Comparison of ENCODE assay signal across 15 cellular contexts in the genomic region with DNA sequence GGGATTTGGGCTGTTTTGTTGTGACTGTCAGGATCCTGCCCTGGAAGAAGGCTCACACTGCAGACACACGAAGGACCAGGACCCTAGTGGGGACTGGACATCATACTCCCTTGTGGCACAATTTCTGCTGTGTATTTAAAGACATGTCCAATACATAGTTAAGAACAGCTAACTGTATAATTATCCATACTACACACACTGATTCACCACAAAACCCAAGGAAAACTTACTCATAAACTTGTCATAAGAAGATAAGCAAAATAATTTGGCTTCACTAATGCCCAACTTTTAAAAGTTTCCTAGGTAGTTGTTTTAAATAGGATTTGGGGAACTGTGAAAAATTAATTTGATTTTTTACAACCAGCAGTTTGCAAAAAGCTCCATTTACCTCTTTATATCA. TPM values are rescaled to one million over a fixed set of nuclear protein-coding genes. Genes with fewer than 3 reads are reported as not detected.
A peak's percentile ranks its signal among the peaks of the same experiment; 100 is the strongest.
DNase-seq lines count a peak whose midpoint lies in the region; ATAC-seq, FAIRE-seq and TF ChIP-seq lines count a peak whose summit lies in the region.
"Had no signal": no experiment of that assay in that cellular context is flagged by ENCODE, and none has a peak within 500 bp of the region (broad histone marks: within the 10 kb centered on the region; RNA-seq: fewer than 3 reads in every experiment).

No MANE protein-coding gene starts in this region.

- H3K4me1 Mint-ChIP-seq in activated naive CD8-positive, alpha-beta T cell treated with anti-CD3 and anti-CD28 coated beads, Interleukin-2, amount 50 U/mL, for 24 hours: peaks cover 24% of the 10 kb centered on the region

- H3K4me1 ChIP-seq in HEK293 (ENCODE audit: control insufficient read depth, insufficient read depth, low read length) (peaks cover 9% of the 10 kb centered on the region), HepG2 (ENCODE audit: insufficient read depth, low read length) (peaks cover 78% of the 10 kb centered on the region), stomach smooth muscle (ENCODE audit: control insufficient read depth, insufficient read depth, low read length) (peaks cover 66% of the 10 kb centered on the region)

- CTCF ChIA-PET in HEK293 (lab: Yijun Ruan, JAX) (interaction anchor here (1.2 kb wide), 1 partner anchor 165 kb away, joined by 3 read pairs; no protein-coding TSS in a partner anchor), HepG2 (lab: Yijun Ruan, JAX; ENCODE audit: low intra/inter-chr PET ratio, low total read pairs) (no interaction called here)

- no peaks in the 10 kb centered on the region for H3K9me3 Mint-ChIP-seq in activated naive CD8-positive, alpha-beta T cell treated with anti-CD3 and anti-CD28 coated beads, Interleukin-2, amount 50 U/mL, for 24 hours
- H3K9me3 Mint-ChIP-seq: activated naive CD4-positive, alpha-beta T cell treated with anti-CD3 and anti-CD28 coated beads for 36 hours; CD8-positive, alpha-beta T cell had no signal

- H3K27ac ChIP-seq in HEK293 (ENCODE audit: extremely low read depth, low read depth, low read length) (peak overlapping the region; percentile 69; the same call in 1 of the 2 replicates), brain microvascular endothelial cell (peak overlapping the region; percentile 90), HepG2 (ENCODE audit: extremely low read length, insufficient read depth, low read length) (peak overlapping the region; percentile 78), stomach smooth muscle (ENCODE audit: low read length) (peak overlapping the region; percentile 56)

- H3K36me3 Mint-ChIP-seq in activated naive CD8-positive, alpha-beta T cell treated with anti-CD3 and anti-CD28 coated beads, Interleukin-2, amount 50 U/mL, for 24 hours (ENCODE audit: low read depth): no peaks in the 10 kb centered on the region
- H3K36me3 Mint-ChIP-seq: CD8-positive, alpha-beta T cell had no signal

- no peak for DNase-seq in brain microvascular endothelial cell
- DNase-seq in HepG2 (ENCODE audit: low spot score): no peak
- DNase-seq in activated gamma-delta T cell (lab: John Stamatoyannopoulos, UW): no peak
- DNase-seq in activated naive CD8-positive, alpha-beta T cell treated with anti-CD3 and anti-CD28 coated beads, Interleukin-2, amount 50 U/mL, for 24 hours: no peak
- DNase-seq: activated naive CD4-positive, alpha-beta T cell treated with anti-CD3 and anti-CD28 coated beads for 36 hours; CD8-positive, alpha-beta T cell; NCI-H1417; NCI-H510A had no signal

- H3K27ac Mint-ChIP-seq in activated naive CD8-positive, alpha-beta T cell treated with anti-CD3 and anti-CD28 coated beads, Interleukin-2, amount 50 U/mL, for 24 hours: no peak overlapping the region
- H3K27ac Mint-ChIP-seq: activated naive CD4-positive, alpha-beta T cell treated with anti-CD3 and anti-CD28 coated beads for 36 hours; CD8-positive, alpha-beta T cell had no signal

- H4K20me1 ChIP-seq in HepG2 (ENCODE audit: insufficient read depth, low read length): peaks cover 3% of the 10 kb centered on the region; the same call in 1 of the 2 replicates

- intact Hi-C loops in HepG2 (cut with micrococcal nuclease; ENCODE audit: unreplicated experiment): no loop called here

- H3K27me3 Mint-ChIP-seq in activated naive CD8-positive, alpha-beta T cell treated with anti-CD3 and anti-CD28 coated beads, Interleukin-2, amount 50 U/mL, for 24 hours: no peaks in the 10 kb centered on the region

- TF ChIP-seq EP300 in HepG2 (IDR thresholded peaks at IDR 0.05; ENCODE audit: low read depth in 2 of 2, low read length in 2 of 2) (no peak), HepG2 (CRISPR knock-in tag; IDR thresholded peaks at IDR 0.05; ENCODE audit: borderline replicate concordance) (no peak)

- BruUV-seq in HepG2 (replicated peaks; lab: Mats Ljungman, UMichigan): no TSS peak

- H3K9ac ChIP-seq in HepG2 (ENCODE audit: insufficient read depth, low read depth, low read length) (peak overlapping the region; percentile 50), stomach smooth muscle (ENCODE audit: low read length in 2 of 2) (no peak overlapping the region)

- WGBS in HepG2 (ENCODE audit: low lambda C conversion rate): 50% methylated on average over 1 of the region's 1 CpG

- peaks cover 60% of the 10 kb centered on the region for H3K79me2 ChIP-seq in HepG2 (ENCODE audit: insufficient read depth, low read length)

- H3K36me3 ChIP-seq in HEK293 (ENCODE audit: control insufficient read depth in 2 of 2, insufficient read depth in 1 of 2, low read length in 2 of 2): no peaks in the 10 kb centered on the region
- H3K36me3 ChIP-seq in brain microvascular endothelial cell (replicated peaks): no peaks in the 10 kb centered on the region
- peaks cover 3 to 4% of the 10 kb centered on the region in 2 experiments; a peak in 3 of 5 replicates for H3K36me3 ChIP-seq in HepG2 (replicated peaks in 1 of 2; ENCODE audit: control insufficient read depth in 1 of 2, insufficient read depth in 2 of 2, low read length in 2 of 2)
- no peaks in the 10 kb centered on the region for H3K36me3 ChIP-seq in stomach smooth muscle (ENCODE audit: control insufficient read depth in 2 of 2, insufficient read depth in 2 of 2, low read length in 2 of 2)

- no peak; the same call in 2 of the 3 replicates for ATAC-seq in HepG2
- ATAC-seq in GM18907 (IDR thresholded peaks at IDR 0.05; ENCODE audit: unreplicated experiment): no peak
- no peak for ATAC-seq in GM19463 (IDR thresholded peaks at IDR 0.05; ENCODE audit: unreplicated experiment)
- ATAC-seq in activated naive CD8-positive, alpha-beta T cell treated with anti-CD3 and anti-CD28 coated beads, Interleukin-2, amount 50 U/mL, for 24 hours: no peak
- ATAC-seq: CD8-positive, alpha-beta T cell; esophagus mucosa had no signal

- TF ChIP-seq CTCF in HEK293 (tag by site-specific recombination; IDR thresholded peaks at IDR 0.05): no peak
- TF ChIP-seq CTCF in brain microvascular endothelial cell (IDR thresholded peaks at IDR 0.05; ENCODE audit: low read depth, low read length, missing control alignments): no peak
- TF ChIP-seq CTCF in HepG2 (CRISPR knock-in tag; IDR thresholded peaks at IDR 0.05): no peak

- POLR2A ChIA-PET in HEK293 (lab: Yijun Ruan, JAX) (no interaction called here), HepG2 (lab: Yijun Ruan, JAX) (interaction anchor here (0.9 to 1.2 kb wide), 4 partner anchors 11 to 87 kb away, joined by 3 to 6 read pairs (median 4); a partner anchor contains a TSS)

- H3K4me2 ChIP-seq in HepG2 (ENCODE audit: low read depth, low read length): peak overlapping the region; percentile 65

- no peak for FAIRE-seq in HepG2 (lab: Jason Lieb, UNC)
- FAIRE-seq: GM18507, H54 had no signal

- TF ChIP-seq RAD21 in HepG2 (CRISPR knock-in tag; IDR thresholded peaks at IDR 0.05): no peak

- no peak overlapping the region for H3K4me3 Mint-ChIP-seq in activated naive CD8-positive, alpha-beta T cell treated with anti-CD3 and anti-CD28 coated beads, Interleukin-2, amount 50 U/mL, for 24 hours
- H3K4me3 Mint-ChIP-seq: activated naive CD4-positive, alpha-beta T cell treated with anti-CD3 and anti-CD28 coated beads for 36 hours; CD8-positive, alpha-beta T cell had no signal

- H3K4me3 ChIP-seq in HEK293 (ENCODE audit: low read depth, low read length) (no peak overlapping the region), brain microvascular endothelial cell (ENCODE audit: low read depth, low read length) (no peak overlapping the region), HepG2 (replicated peaks in 1 of 3; ENCODE audit: insufficient read depth in 1 of 3, low read depth in 2 of 3, low read length in 3 of 3) (peak overlapping the region in 1 of 3 experiments; percentile 36; a peak in 1 of 6 replicates), stomach smooth muscle (ENCODE audit: low read length in 2 of 2) (no peak overlapping the region)

- no peaks in the 10 kb centered on the region for H3K27me3 ChIP-seq in brain microvascular endothelial cell (replicated peaks)
- no peaks in the 10 kb centered on the region for H3K27me3 ChIP-seq in HepG2 (ENCODE audit: control insufficient read depth in 1 of 2, insufficient read depth in 2 of 2, low read length in 2 of 2)
- H3K27me3 ChIP-seq in stomach smooth muscle (ENCODE audit: control insufficient read depth in 1 of 2, insufficient read depth in 2 of 2, low read length in 2 of 2): no peaks in the 10 kb centered on the region

- H3K9me3 ChIP-seq in HEK293 (ENCODE audit: control insufficient read depth, insufficient read depth, low read depth, low read length): no peaks in the 10 kb centered on the region
- no peaks in the 10 kb centered on the region for H3K9me3 ChIP-seq in HepG2 (ENCODE audit: low read length)
- no peaks in the 10 kb centered on the region for H3K9me3 ChIP-seq in stomach smooth muscle (ENCODE audit: control insufficient read depth in 2 of 2, low read length in 2 of 2)

- no peak for TF ChIP-seq POLR2A in HepG2 (IDR thresholded peaks at IDR 0.05; ENCODE audit: insufficient read depth in 1 of 2, low read depth in 2 of 2, low read length in 2 of 2)

- in situ Hi-C loops in brain microvascular endothelial cell (cut with HindIII; ENCODE audit: low pct_ligation_motif_present, low sequenced_read_pairs): no loop called here
- in situ Hi-C loops in HepG2 (cut with HindIII; ENCODE audit: extremely low pct_ligation_motif_present, low pct_unique_long_range_greater_than_20kb): no loop called here

- no peak overlapping the region for H2AFZ ChIP-seq in HepG2 (ENCODE audit: low read length)

RNA-seq across cellular contexts. Expression of a gene that starts 46.1 kb away (rescaled TPM):
- total RNA-seq in HepG2 (2016; rRNA removed; fragmentation: Illumina TruSeq; extraction: Trizol): 7.1 and 7.3 TPM in 2 replicates
- 1.7 and 1.8 TPM in 2 replicates for total RNA-seq in HepG2 (2016; cell fraction: cytosol; rRNA removed; fragmentation: Illumina TruSeq; extraction: Trizol; ENCODE audit: low read depth)
- total RNA-seq in HepG2 (2016; cell fraction: insoluble cytoplasmic fraction; rRNA removed; fragmentation: Illumina TruSeq; extraction: Trizol): 7.0 and 7.2 TPM in 2 replicates
- 4.2 and 4.3 TPM in 2 replicates for total RNA-seq in HepG2 (2016; cell fraction: membrane; rRNA removed; fragmentation: Illumina TruSeq; extraction: Trizol)
- 6.9 and 7.7 TPM in 2 replicates for total RNA-seq in HepG2 (2016; cell fraction: nucleus; rRNA removed; fragmentation: Illumina TruSeq; extraction: Trizol)
- 8.5 and 9.1 TPM in 2 replicates for polyA plus RNA-seq in HepG2 (2011; rRNA removed)
- 6.4 and 10.3 TPM in 2 replicates for polyA plus RNA-seq in HepG2 (2011; cell fraction: cytosol; rRNA removed)
- 11.4 and 12.5 TPM in 2 replicates for polyA plus RNA-seq in HepG2 (2011; cell fraction: nucleus; rRNA removed)
- 10.4 and 11.8 TPM in 2 replicates for polyA plus RNA-seq in HepG2 (2012)
- 0.38 TPM in 2 replicates for polyA plus RNA-seq in HepG2 (2016; cell fraction: cytosol; fragmentation: Illumina TruSeq; extraction: Trizol; ENCODE audit: low read depth)
- polyA plus RNA-seq in HepG2 (2016; cell fraction: insoluble cytoplasmic fraction; fragmentation: Illumina TruSeq; extraction: Trizol; ENCODE audit: low read depth): 10.2 and 11.9 TPM in 2 replicates
- polyA plus RNA-seq in HepG2 (2016; cell fraction: membrane; fragmentation: Illumina TruSeq; extraction: Trizol; ENCODE audit: low read depth): 2.2 and 2.4 TPM in 2 replicates
- 13.3 and 13.4 TPM in 2 replicates for polyA plus RNA-seq in HepG2 (2016; cell fraction: nucleus; fragmentation: Illumina TruSeq; extraction: Trizol; ENCODE audit: insufficient read depth, low read depth)
- polyA minus RNA-seq in HepG2 (2011; rRNA and poly(A)+ RNA removed; ENCODE audit: low replicate concordance): 11.2 and 18.2 TPM in 2 replicates
- polyA minus RNA-seq in HepG2 (2011; cell fraction: cytosol; rRNA and poly(A)+ RNA removed): 11.8 and 11.9 TPM in 2 replicates
- 10.8 and 11.6 TPM in 2 replicates for polyA minus RNA-seq in HepG2 (2011; cell fraction: nucleus; rRNA and poly(A)+ RNA removed)
